ENCODE assay signal across 16 cellular contexts in genomic region chr20:44271915-44272663, GRCh38. TPM values are rescaled to one million over a fixed set of nuclear protein-coding genes. Genes with fewer than 3 reads are reported as not detected.
DNase-seq lines count a peak whose midpoint lies in the region; ATAC-seq, FAIRE-seq and TF ChIP-seq lines count a peak whose summit lies in the region.
"Had no signal": no experiment of that assay in that cellular context is flagged by ENCODE, and none has a peak within 500 bp of the region (broad histone marks: within the 10 kb centered on the region; RNA-seq: fewer than 3 reads in every experiment).

No MANE protein-coding gene starts in this region.

- no peaks in the 10 kb centered on the region for H3K9me3 ChIP-seq in iPS-15b (ENCODE audit: control insufficient read depth, insufficient read depth, low read length)
- no peaks in the 10 kb centered on the region for H3K9me3 ChIP-seq in breast epithelium
- H3K9me3 ChIP-seq in right cardiac atrium (ENCODE audit: control insufficient read depth, low read length): no peaks in the 10 kb centered on the region

- DNase-seq in D721Med (ENCODE audit: insufficient read length, low spot score) (no peak), H7 (peak; percentile 82), SK-MEL-5 (ENCODE audit: low read depth, low spot score) (peak; percentile 78), breast epithelium (ENCODE audit: low spot score in 2 of 2) (no peak), NCI-H2171 treated with DMSO at 0.1 percent for 48 hours (lab: John Stamatoyannopoulos, UW) (no peak), right cardiac atrium (no peak)
- DNase-seq: activated CD4-positive, alpha-beta T cell treated with anti-CD3 and anti-CD28 coated beads, Interleukin-2, amount 50 U/mL, for 1 hour; activated naive CD8-positive, alpha-beta T cell treated with anti-CD3 and anti-CD28 coated beads for 36 hours; effector CD4-positive, alpha-beta T cell; NCI-H1694; SIG-M5; stimulated activated CD4-positive, alpha-beta T cell treated with anti-CD3 and anti-CD28 coated beads, Interleukin-15, amount 100 ng/mL, for 24 hours had no signal

- TF ChIP-seq CTCF in D721Med (IDR thresholded peaks at IDR 0.05; ENCODE audit: insufficient read depth, missing control alignments): peak; percentile 13
- no peak for TF ChIP-seq CTCF in breast epithelium (IDR thresholded peaks at IDR 0.05)

- ATAC-seq in HG02885 (IDR thresholded peaks at IDR 0.05; ENCODE audit: poor library complexity, unreplicated experiment) (no peak), right cardiac atrium (no peak)
- ATAC-seq: naive thymus-derived CD8-positive, alpha-beta T cell; stimulated activated memory B cell treated with anti-CD40 and anti-IgM and Interleukin-4, amounts not matched to agents 10 μg/mL and 1 μg/mL and 100 μg/mL, for 72 hours had no signal

- WGBS in right cardiac atrium: 61% methylated on average over 14 of the region's 14 CpGs

- no peaks in the 10 kb centered on the region for H3K27me3 ChIP-seq in H7 (ENCODE audit: control insufficient read depth, insufficient read depth, low read length)
- H3K27me3 ChIP-seq in iPS-15b (ENCODE audit: control insufficient read depth, insufficient read depth, low read length): no peaks in the 10 kb centered on the region
- H3K27me3 ChIP-seq in breast epithelium: no peaks in the 10 kb centered on the region
- H3K27me3 ChIP-seq in right cardiac atrium (ENCODE audit: control insufficient read depth, insufficient read depth): no peaks in the 10 kb centered on the region

- H3K27ac ChIP-seq in breast epithelium (no peak overlapping the region), right cardiac atrium (ENCODE audit: low read length) (no peak overlapping the region)

- H3K4me3 ChIP-seq in H7 (ENCODE audit: insufficient read depth, low read depth, low read length) (no peak overlapping the region), iPS-15b (ENCODE audit: low read depth, low read length) (peak overlapping the region; percentile 49), breast epithelium (no peak overlapping the region), right cardiac atrium (ENCODE audit: low read length) (no peak overlapping the region)

- in situ Hi-C loops in SK-MEL-5 (cut with HindIII; ENCODE audit: low pct_unique_long_range_greater_than_20kb, low sequenced_read_pairs): no loop called here

- no peak for TF ChIP-seq POLR2A in breast epithelium (IDR thresholded peaks at IDR 0.05)

- H3K36me3 ChIP-seq in H7 (replicated peaks; ENCODE audit: control insufficient read depth, insufficient read depth, low read length) (no peaks in the 10 kb centered on the region), iPS-15b (ENCODE audit: control insufficient read depth, insufficient read depth, low read length) (no peaks in the 10 kb centered on the region), breast epithelium (no peaks in the 10 kb centered on the region)

- intact Hi-C loops in breast epithelium (cut with DNase I; ENCODE audit: low total_unique reads): no loop called here
- intact Hi-C loops in right cardiac atrium (cut with DNase I): no loop called here

- FAIRE-seq in D721Med (lab: Jason Lieb, UNC): no peak

- peaks cover 11% of the 10 kb centered on the region for H3K4me1 ChIP-seq in iPS-15b (ENCODE audit: control insufficient read depth, insufficient read depth, low read length)
- H3K4me1 ChIP-seq in breast epithelium: no peaks in the 10 kb centered on the region
- H3K4me1 ChIP-seq in right cardiac atrium (ENCODE audit: control insufficient read depth, insufficient read depth, low read length): no peaks in the 10 kb centered on the region

- no peak overlapping the region for H3K9ac ChIP-seq in iPS-15b (ENCODE audit: low read depth, low read length)

RNA-seq across cellular contexts. Expression of gene GDAP1L1, which starts 25.0 kb away (rescaled TPM):
- 6.1 and 6.8 TPM in 2 replicates for total RNA-seq in H7 (2014; rRNA removed; shearing (Covaris generic))
- total RNA-seq in SK-MEL-5 (2014; rRNA removed; shearing (Covaris generic)): 0.43 TPM in 1 of 2 replicates, not detected in the other
- polyA plus RNA-seq in SK-MEL-5 (2015; cell fraction: cytosol; rRNA removed): 0.24 and 0.30 TPM in 2 replicates
- 1.5 TPM in 1 of 2 replicates, not detected in the other for polyA plus RNA-seq in SK-MEL-5 (2015; cell fraction: nucleus; rRNA removed)
- total RNA-seq in breast epithelium (not detected), right cardiac atrium (1 to 10 TPM in 1 of 4 donors, under 1 TPM in 3; 0.17 to 2.8 (median 0.55) TPM)
- 1.4 TPM for polyA plus RNA-seq in right cardiac atrium
- total RNA-seq: naive thymus-derived CD8-positive, alpha-beta T cell had no signal
- polyA plus RNA-seq: naive thymus-derived CD8-positive, alpha-beta T cell had no signal

RNA-seq across cellular contexts. Expression of gene FITM2, which starts 38.9 kb away (rescaled TPM):
- 1.2 and 1.6 TPM in 2 replicates for total RNA-seq in H7 (2014; rRNA removed; shearing (Covaris generic))
- 20.0 and 20.9 TPM in 2 replicates for total RNA-seq in SK-MEL-5 (2014; rRNA removed; shearing (Covaris generic))
- 16.3 and 19.1 TPM in 2 replicates for polyA plus RNA-seq in SK-MEL-5 (2015; cell fraction: cytosol; rRNA removed)
- 7.8 and 11.0 TPM in 2 replicates for polyA plus RNA-seq in SK-MEL-5 (2015; cell fraction: nucleus; rRNA removed)
- 10 to 100 TPM in 1 of 3 donors, 1 to 10 TPM in 2; 8.8 to 17.0 (median 9.2) TPM for total RNA-seq in breast epithelium
- total RNA-seq in right cardiac atrium: 100 to 1,000 TPM; 121 to 150 (median 145) TPM
- 57.1 TPM for polyA plus RNA-seq in right cardiac atrium

Comparison
In these comparisons a context has a peak if more than half of its experiments do, and no peak if none do; other contexts are left out.
1. DNase-seq: peak in H7 (single experiment) and SK-MEL-5 (single experiment); none in D721Med (single experiment), breast epithelium (0 of 2), NCI-H2171 treated with DMSO at 0.1 percent for 48 hours (single experiment) and right cardiac atrium (0 of 3).